ENCODE assay signal across 11 cellular contexts in the genomic region with DNA sequence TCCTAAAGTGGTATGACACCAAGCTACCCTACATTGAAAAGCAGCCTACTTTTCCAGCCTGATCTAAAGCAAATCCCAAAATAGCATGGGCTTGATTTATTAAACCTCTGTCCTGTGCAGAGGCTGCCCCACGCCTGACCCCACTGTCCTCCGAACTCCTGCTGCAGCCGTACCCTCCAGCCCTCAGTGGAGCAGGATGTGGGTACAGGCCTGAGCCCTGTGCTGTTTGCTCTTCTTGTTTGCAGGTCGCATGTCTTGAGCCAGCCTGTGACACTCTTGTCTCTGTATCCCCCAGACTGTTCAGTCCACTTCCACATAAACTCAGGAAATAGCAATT.
A peak's percentile ranks its signal among the peaks of the same experiment; 100 is the strongest.
DNase-seq lines count a peak whose midpoint lies in the region; ATAC-seq and TF ChIP-seq lines count a peak whose summit lies in the region.
"Had no signal": no experiment of that assay in that cellular context is flagged by ENCODE, and none has a peak within 500 bp of the region (broad histone marks: within the 10 kb centered on the region; RNA-seq: fewer than 3 reads in every experiment).

No MANE protein-coding gene starts in this region.

- intact Hi-C loops in sigmoid colon (cut with DNase I), result no loop called here

- WGBS in sigmoid colon, 2 donors, result 81 to 86% methylated on average over 4 of the region's 4 CpGs

- H3K36me3 Mint-ChIP-seq in T-helper 1 cell treated with Interleukin-12 subunit alpha and Interleukin-12 subunit beta and Interleukin-4 antibody, amounts not matched to agents 30 μg/mL and 1 μg/mL, for 36 hours (ENCODE audit: low read depth), result peaks cover 2% of the 10 kb centered on the region
- H3K36me3 Mint-ChIP-seq in glutamatergic neuron (ENCODE audit: unreplicated experiment), result no peaks in the 10 kb centered on the region

- H3K4me3 Mint-ChIP-seq in T-helper 1 cell treated with Interleukin-12 subunit alpha and Interleukin-12 subunit beta and Interleukin-4 antibody, amounts not matched to agents 30 μg/mL and 1 μg/mL, for 36 hours, result no peak overlapping the region
- H3K4me3 Mint-ChIP-seq in glutamatergic neuron (ENCODE audit: unreplicated experiment), result peak overlapping the region; percentile 2

- no peak overlapping the region for H3K4me3 ChIP-seq in sigmoid colon

- H3K4me1 ChIP-seq in sigmoid colon, result peaks cover 0 to 20% (median 15%) of the 10 kb centered on the region in 4 donors

- peak overlapping the region in 3 of 4 donors; percentile 0 to 58 (median 28) for H3K27ac ChIP-seq in sigmoid colon
- H3K27ac ChIP-seq: 22Rv1 had no signal

- no peak for TF ChIP-seq EP300 in sigmoid colon (IDR thresholded peaks at IDR 0.05)

- no peaks in the 10 kb centered on the region for H3K27me3 Mint-ChIP-seq in T-helper 1 cell treated with Interleukin-12 subunit alpha and Interleukin-12 subunit beta and Interleukin-4 antibody, amounts not matched to agents 30 μg/mL and 1 μg/mL, for 36 hours (ENCODE audit: low read depth)
- peaks cover 2% of the 10 kb centered on the region for H3K27me3 Mint-ChIP-seq in glutamatergic neuron (ENCODE audit: unreplicated experiment)

- peaks cover 28% of the 10 kb centered on the region for H3K4me1 Mint-ChIP-seq in T-helper 1 cell treated with Interleukin-12 subunit alpha and Interleukin-12 subunit beta and Interleukin-4 antibody, amounts not matched to agents 30 μg/mL and 1 μg/mL, for 36 hours (ENCODE audit: low read depth)
- H3K4me1 Mint-ChIP-seq in glutamatergic neuron (ENCODE audit: low read depth, unreplicated experiment), result peaks cover 26% of the 10 kb centered on the region

- H3K9me3 ChIP-seq in sigmoid colon, result no peaks in the 10 kb centered on the region

- H3K36me3 ChIP-seq in sigmoid colon, result peaks cover 0 to 25% (median 13%) of the 10 kb centered on the region in 4 donors

- peak; percentile 26 for DNase-seq in NK-92 treated with Interleukin-12 subunit alpha and Interleukin-12 subunit beta, amount 100 ng/mL, for 24 hours (lab: John Stamatoyannopoulos, UW)
- DNase-seq in NK-92 (lab: John Stamatoyannopoulos, UW; ENCODE audit: unreplicated experiment) (no peak), glutamatergic neuron (no peak), sigmoid colon (no peak), HuH-7.5 (ENCODE audit: low spot score) (no peak), AG08395 (ENCODE audit: low spot score) (no peak)
- DNase-seq: NCI-H187 treated with DMSO at 0.1 percent for 48 hours, occipital lobe had no signal

- no peaks in the 10 kb centered on the region for H3K27me3 ChIP-seq in sigmoid colon

- no peaks in the 10 kb centered on the region for H3K9me3 Mint-ChIP-seq in T-helper 1 cell treated with Interleukin-12 subunit alpha and Interleukin-12 subunit beta and Interleukin-4 antibody, amounts not matched to agents 30 μg/mL and 1 μg/mL, for 36 hours
- H3K9me3 Mint-ChIP-seq in glutamatergic neuron (ENCODE audit: unreplicated experiment), result peaks cover 11% of the 10 kb centered on the region

- no peak for TF ChIP-seq CTCF in glutamatergic neuron (IDR thresholded peaks at IDR 0.05; ENCODE audit: partially characterized antibody, unreplicated experiment)
- no peak for TF ChIP-seq CTCF in sigmoid colon (IDR thresholded peaks at IDR 0.05)

- TF ChIP-seq POLR2A in sigmoid colon (IDR thresholded peaks at IDR 0.05), result no peak

- peak overlapping the region; percentile 67 for H3K27ac Mint-ChIP-seq in T-helper 1 cell treated with Interleukin-12 subunit alpha and Interleukin-12 subunit beta and Interleukin-4 antibody, amounts not matched to agents 30 μg/mL and 1 μg/mL, for 36 hours
- H3K27ac Mint-ChIP-seq in glutamatergic neuron (ENCODE audit: unreplicated experiment), result peak overlapping the region; percentile 1

- no peak for ATAC-seq in GM19395 (IDR thresholded peaks at IDR 0.05; ENCODE audit: unreplicated experiment)
